Comparison of ENCODE assay signal across 18 cellular contexts in the genomic region with DNA sequence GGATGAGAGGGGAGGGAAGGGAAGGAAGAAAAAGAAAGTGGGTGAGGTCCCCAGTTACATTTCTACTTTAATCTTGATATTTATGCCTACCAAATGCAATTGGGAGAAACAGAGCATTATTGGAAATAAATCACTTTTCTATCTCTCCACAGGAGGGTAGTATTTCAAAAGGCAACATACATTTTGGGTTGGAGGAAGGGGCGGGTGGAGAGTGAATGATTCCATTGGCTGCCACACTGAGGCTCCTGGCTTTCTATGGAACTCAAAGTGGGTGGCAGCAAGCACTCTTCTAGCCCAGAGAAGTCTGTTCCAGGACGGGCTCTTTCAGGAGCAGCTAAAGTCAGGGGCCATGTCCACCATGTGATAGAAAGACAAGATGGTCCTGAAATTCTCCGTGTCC.
DNase-seq lines count a peak whose midpoint lies in the region; ATAC-seq, FAIRE-seq and TF ChIP-seq lines count a peak whose summit lies in the region.
"Had no signal": no experiment of that assay in that cellular context is flagged by ENCODE, and none has a peak within 500 bp of the region (broad histone marks: within the 10 kb centered on the region; RNA-seq: fewer than 3 reads in every experiment).

No MANE protein-coding gene starts in this region.

- peak; percentile 21 for DNase-seq in activated CD4-positive, alpha-beta T cell treated with anti-CD3 and anti-CD28 coated beads for 36 hours
- no peak for DNase-seq in activated CD4-positive, alpha-beta T cell treated with anti-CD3 and anti-CD28 coated beads for 1 hour
- DNase-seq in CD8-positive, alpha-beta T cell, result no peak
- no peak for DNase-seq in T-cell
- no peak for DNase-seq in central memory CD8-positive, alpha-beta T cell (ENCODE audit: low spot score in 2 of 2)
- no peak for DNase-seq in mesothelial cell of epicardium (ENCODE audit: low spot score in 2 of 2, unreplicated experiment in 2 of 2)
- no peak for DNase-seq in kidney
- DNase-seq in lower leg skin (ENCODE audit: low spot score in 2 of 2), result no peak
- DNase-seq: activated gamma-delta T cell; esophagus squamous epithelium; mesendoderm; NCI-H1092 treated with DMSO at 0.1 percent for 48 hours; NCI-H2171; NCI-H774; stimulated activated CD4-positive, alpha-beta T cell treated with anti-CD3 and anti-CD28 coated beads, Interleukin-15, amount 100 ng/mL, for 24 hours had no signal

- TF ChIP-seq POLR2A in lower leg skin (IDR thresholded peaks at IDR 0.05), result no peak

- H3K4me3 ChIP-seq in CD8-positive, alpha-beta T cell (ENCODE audit: low read depth, low read length), result no peak overlapping the region
- no peak overlapping the region for H3K4me3 ChIP-seq in kidney (ENCODE audit: low read length in 2 of 2)
- H3K4me3 ChIP-seq in lower leg skin (ENCODE audit: low read depth, poor library complexity, severe bottlenecking), result no peak overlapping the region
- H3K4me3 ChIP-seq: esophagus squamous epithelium, K562 had no signal

- POLR2A ChIA-PET in activated CD4-positive, alpha-beta T cell treated with anti-CD3 and anti-CD28 coated beads for 36 hours (lab: Charles Lee), result no interaction called here
- POLR2A ChIA-PET in CD8-positive, alpha-beta T cell (lab: Charles Lee), result interaction anchor here (1.0 kb wide), 2 partner anchors 359 to 409 kb away, joined by 3 read pairs; no protein-coding TSS in a partner anchor
- POLR2A ChIA-PET in T-cell (lab: Charles Lee), result no interaction called here

- TF ChIP-seq CTCF in CD8-positive, alpha-beta T cell (IDR thresholded peaks at IDR 0.05), result no peak
- TF ChIP-seq CTCF in mesothelial cell of epicardium (IDR thresholded peaks at IDR 0.05; ENCODE audit: unreplicated experiment), result no peak
- TF ChIP-seq CTCF in kidney (IDR thresholded peaks at IDR 0.05; ENCODE audit: borderline replicate concordance, extremely low read depth, insufficient read depth), result no peak
- TF ChIP-seq CTCF in lower leg skin (IDR thresholded peaks at IDR 0.05), result no peak

- no peak for FAIRE-seq in kidney (lab: Jason Lieb, UNC)
- FAIRE-seq: islet of Langerhans, K562 had no signal

- peak overlapping the region; percentile 83 for H3K27ac Mint-ChIP-seq in activated CD4-positive, alpha-beta T cell treated with anti-CD3 and anti-CD28 coated beads for 36 hours
- peak overlapping the region; percentile 87 for H3K27ac Mint-ChIP-seq in CD8-positive, alpha-beta T cell
- peak overlapping the region; percentile 48 to 80 for H3K27ac Mint-ChIP-seq in T-cell
- H3K27ac Mint-ChIP-seq in central memory CD8-positive, alpha-beta T cell (ENCODE audit: low read depth), result no peak overlapping the region
- H3K27ac Mint-ChIP-seq in mesothelial cell of epicardium, result no peak overlapping the region

- peak; percentile 56 for ATAC-seq in activated CD4-positive, alpha-beta T cell treated with anti-CD3 and anti-CD28 coated beads for 36 hours
- peak; percentile 49 for ATAC-seq in CD8-positive, alpha-beta T cell
- ATAC-seq in T-cell (replicated peaks in 1 of 4), result no peak
- ATAC-seq in central memory CD8-positive, alpha-beta T cell (replicated peaks; ENCODE audit: extremely low read depth, poor library complexity, severe bottlenecking), result no peak
- ATAC-seq: K562 had no signal

- CTCF ChIA-PET in activated CD4-positive, alpha-beta T cell treated with anti-CD3 and anti-CD28 coated beads for 36 hours (lab: Charles Lee), result no interaction called here
- CTCF ChIA-PET in CD8-positive, alpha-beta T cell (lab: Charles Lee), result no interaction called here
- CTCF ChIA-PET in T-cell (lab: Charles Lee), result no interaction called here

- peaks cover 5% of the 10 kb centered on the region for H3K4me1 Mint-ChIP-seq in activated CD4-positive, alpha-beta T cell treated with anti-CD3 and anti-CD28 coated beads for 36 hours
- H3K4me1 Mint-ChIP-seq in CD8-positive, alpha-beta T cell (ENCODE audit: low read depth), result peaks cover 6% of the 10 kb centered on the region
- H3K4me1 Mint-ChIP-seq in T-cell (peaks cover 2 to 10% (median 8%) of the 10 kb centered on the region in 3 donors), mesothelial cell of epicardium (no peaks in the 10 kb centered on the region)
- H3K4me1 Mint-ChIP-seq in central memory CD8-positive, alpha-beta T cell, result no peaks in the 10 kb centered on the region
- H3K4me1 Mint-ChIP-seq: neural crest cell had no signal

- H3K9ac ChIP-seq in kidney (ENCODE audit: low read length in 2 of 2), result no peak overlapping the region

- H3K9me3 ChIP-seq in CD8-positive, alpha-beta T cell (ENCODE audit: low read length), result no peaks in the 10 kb centered on the region
- no peaks in the 10 kb centered on the region for H3K9me3 ChIP-seq in kidney (ENCODE audit: control insufficient read depth in 1 of 2, low read length in 2 of 2)
- H3K9me3 ChIP-seq: esophagus squamous epithelium had no signal

- no peaks in the 10 kb centered on the region for H3K36me3 Mint-ChIP-seq in activated CD4-positive, alpha-beta T cell treated with anti-CD3 and anti-CD28 coated beads for 36 hours (ENCODE audit: low read depth)
- H3K36me3 Mint-ChIP-seq in CD8-positive, alpha-beta T cell, result no peaks in the 10 kb centered on the region
- H3K36me3 Mint-ChIP-seq in T-cell (no peaks in the 10 kb centered on the region), mesothelial cell of epicardium (no peaks in the 10 kb centered on the region)
- H3K36me3 Mint-ChIP-seq in central memory CD8-positive, alpha-beta T cell (ENCODE audit: insufficient read depth), result no peaks in the 10 kb centered on the region

- H3K27me3 Mint-ChIP-seq in activated CD4-positive, alpha-beta T cell treated with anti-CD3 and anti-CD28 coated beads for 36 hours, result no peaks in the 10 kb centered on the region
- no peaks in the 10 kb centered on the region for H3K27me3 Mint-ChIP-seq in CD8-positive, alpha-beta T cell (ENCODE audit: low read depth)
- H3K27me3 Mint-ChIP-seq in T-cell (peaks cover 0 to 5% of the 10 kb centered on the region in 2 donors), mesothelial cell of epicardium (ENCODE audit: low read depth) (peaks cover 51% of the 10 kb centered on the region)
- peaks cover 7% of the 10 kb centered on the region for H3K27me3 Mint-ChIP-seq in central memory CD8-positive, alpha-beta T cell

- no peaks in the 10 kb centered on the region for H3K4me1 ChIP-seq in CD8-positive, alpha-beta T cell (ENCODE audit: insufficient read depth, low read length)
- no peaks in the 10 kb centered on the region for H3K4me1 ChIP-seq in kidney (ENCODE audit: control insufficient read depth in 1 of 2, insufficient read depth in 1 of 2, low read depth in 1 of 2, low read length in 2 of 2)
- H3K4me1 ChIP-seq: esophagus squamous epithelium had no signal

- H3K27ac ChIP-seq in CD8-positive, alpha-beta T cell (ENCODE audit: low read depth, low read length), result no peak overlapping the region
- H3K27ac ChIP-seq in kidney (ENCODE audit: low read depth in 2 of 2, low read length in 2 of 2), result no peak overlapping the region
- H3K27ac ChIP-seq: esophagus squamous epithelium had no signal

- peak overlapping the region; percentile 71 for H3K4me3 Mint-ChIP-seq in activated CD4-positive, alpha-beta T cell treated with anti-CD3 and anti-CD28 coated beads for 36 hours
- peak overlapping the region; percentile 69 for H3K4me3 Mint-ChIP-seq in CD8-positive, alpha-beta T cell
- H3K4me3 Mint-ChIP-seq in T-cell, result peak overlapping the region; percentile 63 to 68 (median 67)
- H3K4me3 Mint-ChIP-seq in central memory CD8-positive, alpha-beta T cell, result peak overlapping the region; percentile 36
- H3K4me3 Mint-ChIP-seq in mesothelial cell of epicardium, result no peak overlapping the region
- H3K4me3 Mint-ChIP-seq: neural crest cell had no signal

- no peaks in the 10 kb centered on the region for H3K9me3 Mint-ChIP-seq in activated CD4-positive, alpha-beta T cell treated with anti-CD3 and anti-CD28 coated beads for 36 hours (ENCODE audit: low read depth)
- H3K9me3 Mint-ChIP-seq in CD8-positive, alpha-beta T cell, result no peaks in the 10 kb centered on the region
- H3K9me3 Mint-ChIP-seq in T-cell (no peaks in the 10 kb centered on the region), mesothelial cell of epicardium (peaks cover 10% of the 10 kb centered on the region)
- H3K9me3 Mint-ChIP-seq in central memory CD8-positive, alpha-beta T cell, result no peaks in the 10 kb centered on the region

- H3K36me3 ChIP-seq in CD8-positive, alpha-beta T cell (ENCODE audit: insufficient read depth, low read length), result no peaks in the 10 kb centered on the region
- H3K36me3 ChIP-seq in kidney (ENCODE audit: control insufficient read depth in 1 of 2, insufficient read depth in 2 of 2, low read length in 2 of 2), result no peaks in the 10 kb centered on the region
- H3K36me3 ChIP-seq: esophagus squamous epithelium had no signal

- H3K27me3 ChIP-seq in CD8-positive, alpha-beta T cell (ENCODE audit: insufficient read depth, low read length), result no peaks in the 10 kb centered on the region

- intact Hi-C loops in activated CD4-positive, alpha-beta T cell treated with anti-CD3 and anti-CD28 coated beads for 36 hours (cut with DNase I, micrococcal nuclease), result no loop called here
- intact Hi-C loops in CD8-positive, alpha-beta T cell (cut with DNase I, micrococcal nuclease), result no loop called here
- intact Hi-C loops in kidney (cut with DNase I) (no loop called here), lower leg skin (cut with DNase I; ENCODE audit: low total_unique reads) (no loop called here)

- 66 to 84% methylated on average over 3 of the region's 3 CpGs for whole genome bisulfite sequencing in lower leg skin, 2 donors

Comparison
In these comparisons a context has a peak if more than half of its experiments do, and no peak if none do; other contexts are left out.
1. ATAC-seq: peak in activated CD4-positive, alpha-beta T cell treated with anti-CD3 and anti-CD28 coated beads for 36 hours (single experiment) and CD8-positive, alpha-beta T cell (single experiment); none in T-cell (0 of 4) and central memory CD8-positive, alpha-beta T cell (single experiment).
2. H3K27ac Mint-ChIP-seq: peak in activated CD4-positive, alpha-beta T cell treated with anti-CD3 and anti-CD28 coated beads for 36 hours (single experiment), CD8-positive, alpha-beta T cell (single experiment) and T-cell (2 of 2); none in central memory CD8-positive, alpha-beta T cell (single experiment) and mesothelial cell of epicardium (single experiment).